ENCODE assay signal across 15 cellular contexts in genomic region chr11:69339041-69339733, GRCh38. TPM values are rescaled to one million over a fixed set of nuclear protein-coding genes. Genes with fewer than 3 reads are reported as not detected.
DNase-seq lines count a peak whose midpoint lies in the region; ATAC-seq and TF ChIP-seq lines count a peak whose summit lies in the region.
"Had no signal": no experiment of that assay in that cellular context is flagged by ENCODE, and none has a peak within 500 bp of the region (broad histone marks: within the 10 kb centered on the region; RNA-seq: fewer than 3 reads in every experiment).

No MANE protein-coding gene starts in this region.

- no peaks in the 10 kb centered on the region for H3K27me3 Mint-ChIP-seq in activated naive CD4-positive, alpha-beta T cell treated with anti-CD3 and anti-CD28 coated beads, Interleukin-2, amount 50 U/mL, for 24 hours

- TF ChIP-seq EP300 in stomach (IDR thresholded peaks at IDR 0.05) = no peak

- intact Hi-C loops in stomach (cut with DNase I; ENCODE audit: low total_unique reads) = no loop called here

- H3K4me3 ChIP-seq in stomach = no peak overlapping the region
- H3K4me3 ChIP-seq: ascending aorta, gastrocnemius medialis, GM23338, left ventricle myocardium inferior had no signal

- peaks cover 43% of the 10 kb centered on the region for H3K4me1 Mint-ChIP-seq in activated naive CD4-positive, alpha-beta T cell treated with anti-CD3 and anti-CD28 coated beads, Interleukin-2, amount 50 U/mL, for 24 hours

- no peak for DNase-seq in activated naive CD4-positive, alpha-beta T cell treated with anti-CD3 and anti-CD28 coated beads, Interleukin-2, amount 50 U/mL, for 16 hours
- DNase-seq in activated T-cell treated with anti-CD3 and anti-CD28 coated beads, Interleukin-2, amount 50 U/mL, for 48 hours = peak; percentile 12 to 15
- DNase-seq in left lobe of liver (ENCODE audit: low spot score) (peak; percentile 24), stomach (peak; percentile 22), globus pallidus (ENCODE audit: low spot score) (no peak), omental fat pad (ENCODE audit: low spot score) (no peak), mucosa of gallbladder (ENCODE audit: low spot score) (no peak)
- DNase-seq: COR-L47, gastrocnemius medialis, left ventricle myocardium inferior, NCI-H1417 treated with DMSO at 0.1 percent for 48 hours, WERI-Rb-1 had no signal

- H3K9me3 ChIP-seq in stomach = no peaks in the 10 kb centered on the region
- H3K9me3 ChIP-seq: ascending aorta, gastrocnemius medialis, left ventricle myocardium inferior had no signal

- H3K27ac ChIP-seq in stomach = no peak overlapping the region
- H3K27ac ChIP-seq: ascending aorta, gastrocnemius medialis, left ventricle myocardium inferior, WERI-Rb-1 had no signal

- peak overlapping the region; percentile 71 for H3K4me3 Mint-ChIP-seq in activated naive CD4-positive, alpha-beta T cell treated with anti-CD3 and anti-CD28 coated beads, Interleukin-2, amount 50 U/mL, for 24 hours
- H3K4me3 Mint-ChIP-seq: GM23338 had no signal

- H3K9me3 Mint-ChIP-seq in activated naive CD4-positive, alpha-beta T cell treated with anti-CD3 and anti-CD28 coated beads, Interleukin-2, amount 50 U/mL, for 24 hours = no peaks in the 10 kb centered on the region

- H3K36me3 Mint-ChIP-seq in activated naive CD4-positive, alpha-beta T cell treated with anti-CD3 and anti-CD28 coated beads, Interleukin-2, amount 50 U/mL, for 24 hours = peaks cover 4% of the 10 kb centered on the region

- no peaks in the 10 kb centered on the region for H3K27me3 ChIP-seq in stomach
- H3K27me3 ChIP-seq: ascending aorta, gastrocnemius medialis had no signal

- no peaks in the 10 kb centered on the region for H3K36me3 ChIP-seq in stomach
- H3K36me3 ChIP-seq: ascending aorta, gastrocnemius medialis, left ventricle myocardium inferior, WERI-Rb-1 had no signal

- WGBS in stomach, 5 donors = 87 to 96% (median 93%) methylated on average over 12 of the region's 12 CpGs

- TF ChIP-seq POLR2A in stomach (IDR thresholded peaks at IDR 0.05) = no peak

- TF ChIP-seq CTCF in stomach (IDR thresholded peaks at IDR 0.05) (no peak), omental fat pad (IDR thresholded peaks at IDR 0.05) (no peak)

- H3K27ac Mint-ChIP-seq in activated naive CD4-positive, alpha-beta T cell treated with anti-CD3 and anti-CD28 coated beads, Interleukin-2, amount 50 U/mL, for 24 hours = peak overlapping the region; percentile 77
- H3K27ac Mint-ChIP-seq: GM23338 had no signal

- no peak for ATAC-seq in left lobe of liver
- ATAC-seq in omental fat pad (ENCODE audit: low FRiP score) = no peak
- ATAC-seq: gastrocnemius medialis, GM23338 had no signal

- peaks cover 0 to 8% (median 7%) of the 10 kb centered on the region in 4 donors for H3K4me1 ChIP-seq in stomach
- H3K4me1 ChIP-seq: ascending aorta, gastrocnemius medialis, left ventricle myocardium inferior had no signal

RNA-seq across cellular contexts. Expression of gene MYEOV, which starts 45.2 kb away (rescaled TPM):
- total RNA-seq in left lobe of liver (0.78 TPM), stomach (10 to 100 TPM in 1 of 5 donors, 1 to 10 TPM in 1, under 1 TPM in 1, not detected in 2; 0.92 to 11.7 (median 1.9) TPM), omental fat pad (1 to 10 TPM in 1 of 4 donors, under 1 TPM in 3; 0.65 to 8.9 (median 0.83) TPM), mucosa of gallbladder (0.72 TPM)
- 10 to 100 TPM in 2 of 3 donors, 1 to 10 TPM in 1; 5.3 to 41.5 (median 16.4) TPM for polyA plus RNA-seq in stomach
- total RNA-seq: ascending aorta, left ventricle myocardium inferior had no signal
- polyA plus RNA-seq: GM23338 had no signal

Comparison
In these comparisons a context has a peak if more than half of its experiments do, and no peak if none do; other contexts are left out.
1. DNase-seq: peak in activated T-cell treated with anti-CD3 and anti-CD28 coated beads, Interleukin-2, amount 50 U/mL, for 48 hours (2 of 2), left lobe of liver (single experiment) and stomach (single experiment); none in activated naive CD4-positive, alpha-beta T cell treated with anti-CD3 and anti-CD28 coated beads, Interleukin-2, amount 50 U/mL, for 16 hours (single experiment), globus pallidus (single experiment), omental fat pad (single experiment) and mucosa of gallbladder (single experiment).